1 cellular context compared by ENCODE assay signal in genomic region chr10:71241114-71241898, GRCh38.
TF ChIP-seq lines count a peak whose summit lies in the region.

No MANE protein-coding gene starts in this region.

TF ChIP-seq in K562, 482 proteins besides CTCF, POLR2A, EP300 and RAD21 (continued from another document and continues in another):
- TF ChIP-seq STAG1 (CRISPR knock-in tag; IDR thresholded peaks at IDR 0.05; ENCODE audit: borderline replicate concordance) (no peak), THRAP3 (IDR thresholded peaks at IDR 0.05; ENCODE audit: borderline replicate concordance) (no peak), PHF20 (IDR thresholded peaks at IDR 0.05; ENCODE audit: partially characterized antibody) (no peak), IRF2 (CRISPR knock-in tag; IDR thresholded peaks at IDR 0.05) (no peak), ZNF134 (CRISPR knock-in tag; conservative IDR thresholded peaks at IDR 0.05) (no peak), ZNF316 (IDR thresholded peaks at IDR 0.05) (peak; percentile 48; the same call in 1 of the 2 replicates), ID3 (CRISPR knock-in tag; IDR thresholded peaks at IDR 0.05) (no peak), ID3 (tag; IDR thresholded peaks at IDR 0.05) (no peak), CHD4 (IDR thresholded peaks at IDR 0.05; ENCODE audit: insufficient read depth, insufficient replicate concordance, low read depth, low read length, poor library complexity, severe bottlenecking) (peak; percentile 44), TRIM24 (IDR thresholded peaks at IDR 0.05) (no peak), ZNF23 (CRISPR knock-in tag; IDR thresholded peaks at IDR 0.05) (no peak), SMARCE1 (IDR thresholded peaks at IDR 0.05) (no peak), BCOR (IDR thresholded peaks at IDR 0.05) (0 out of 2 replicates have a peak, but pooled peaks have one; percentile 39), U2AF1 (optimal IDR thresholded peaks at IDR 0.05; ENCODE audit: low read depth, low read length) (no peak), CSDE1 (IDR thresholded peaks at IDR 0.05) (no peak), GTF2F1 (IDR thresholded peaks at IDR 0.05; ENCODE audit: low read depth, low read length) (no peak), XRCC3 (IDR thresholded peaks at IDR 0.05) (no peak), RBBP5 (IDR thresholded peaks at IDR 0.05; ENCODE audit: borderline replicate concordance, insufficient read depth, low read length, poor library complexity, severe bottlenecking) (no peak), MYC (IDR thresholded peaks at IDR 0.05; ENCODE audit: low read depth, low read length) (0 out of 2 replicates have a peak, but pooled peaks have one; percentile 47), MYC (CRISPR knock-in tag; IDR thresholded peaks at IDR 0.05; ENCODE audit: borderline replicate concordance, low read depth) (no peak), ATF4 (CRISPR knock-in tag; IDR thresholded peaks at IDR 0.05) (no peak), ZNF561 (CRISPR knock-in tag; conservative IDR thresholded peaks at IDR 0.05) (no peak), POU5F1 (IDR thresholded peaks at IDR 0.05; ENCODE audit: borderline replicate concordance, low read depth, low read length, partially characterized antibody) (no peak), TAF7 (tag; IDR thresholded peaks at IDR 0.05) (no peak), CEBPG (CRISPR knock-in tag; IDR thresholded peaks at IDR 0.05) (no peak), CEBPG (tag; conservative IDR thresholded peaks at IDR 0.05 in 1 of 2, IDR thresholded peaks at IDR 0.05 in 1 of 2) (no peak), SMAD2 (IDR thresholded peaks at IDR 0.05; ENCODE audit: low read depth, low read length) (no peak), BRCA1 (IDR thresholded peaks at IDR 0.05) (no peak), BRCA1 (CRISPR knock-in tag; IDR thresholded peaks at IDR 0.05) (0 out of 2 replicates have a peak, but pooled peaks have one; percentile 38), FOS (IDR thresholded peaks at IDR 0.05; ENCODE audit: extremely low read depth, insufficient read length) (no peak), NFE2 (IDR thresholded peaks at IDR 0.05; ENCODE audit: low read depth) (no peak), CBX1 (IDR thresholded peaks at IDR 0.05; ENCODE audit: low read depth) (peak; percentile 62; the same call in 1 of the 2 replicates), ETV1 (tag; conservative IDR thresholded peaks at IDR 0.05; ENCODE audit: low read depth) (no peak), ADNP (tag; IDR thresholded peaks at IDR 0.05) (peak; percentile 65), NR0B1 (IDR thresholded peaks at IDR 0.05; ENCODE audit: partially characterized antibody) (no peak), CTBP1 (IDR thresholded peaks at IDR 0.05; ENCODE audit: borderline replicate concordance) (no peak; the same call in 1 of the 2 replicates), VEZF1 (CRISPR knock-in tag; IDR thresholded peaks at IDR 0.05) (peak; percentile 59), PPARD (CRISPR knock-in tag; IDR thresholded peaks at IDR 0.05) (no peak), ZNF263 (CRISPR knock-in tag; IDR thresholded peaks at IDR 0.05; ENCODE audit: borderline replicate concordance) (no peak), NEUROD1 (IDR thresholded peaks at IDR 0.05; ENCODE audit: borderline replicate concordance, low read depth, low read length, partially characterized antibody) (no peak), HNRNPH1 (optimal IDR thresholded peaks at IDR 0.05; ENCODE audit: low read depth, low read length) (no peak), ZNF324 (CRISPR knock-in tag; IDR thresholded peaks at IDR 0.05) (no peak), MTA2 (IDR thresholded peaks at IDR 0.05; ENCODE audit: low read depth) (no peak), MBD2 (IDR thresholded peaks at IDR 0.05; ENCODE audit: borderline replicate concordance, low read depth) (no peak), ZNF395 (CRISPR knock-in tag; IDR thresholded peaks at IDR 0.05) (no peak), YY1 (IDR thresholded peaks at IDR 0.05; ENCODE audit: borderline replicate concordance in 1 of 3, control insufficient read depth in 1 of 3, extremely low read depth in 1 of 3, insufficient read depth in 3 of 3, insufficient read length in 1 of 3, insufficient replicate concordance in 2 of 3, low read depth in 1 of 3, low read length in 2 of 3) (no peak), ZNF766 (CRISPR knock-in tag; conservative IDR thresholded peaks at IDR 0.05) (peak; percentile 56; the same call in 1 of the 2 replicates), RBM25 (IDR thresholded peaks at IDR 0.05; ENCODE audit: low read depth, low read length, severe bottlenecking) (peak; percentile 96), ARID2 (IDR thresholded peaks at IDR 0.05) (no peak), SIN3B (IDR thresholded peaks at IDR 0.05; ENCODE audit: low read depth) (no peak), CREB3 (tag; conservative IDR thresholded peaks at IDR 0.05; ENCODE audit: low read depth) (no peak), MAFK (IDR thresholded peaks at IDR 0.05; ENCODE audit: low read length) (peak; percentile 13; the same call in 1 of the 2 replicates), MGA (IDR thresholded peaks at IDR 0.05) (0 out of 2 replicates have a peak, but pooled peaks have one; percentile 13)
